ENCODE assay signal across 31 cellular contexts in genomic region chr9:83191154-83191553, GRCh38.
"Had no signal": no experiment of that assay in that cellular context is flagged by ENCODE, and none has a peak within 500 bp of the region (broad histone marks: within the 10 kb centered on the region; RNA-seq: fewer than 3 reads in every experiment).

No MANE protein-coding gene starts in this region.

- H3K4me3 ChIP-seq: ascending aorta, cardiac muscle cell had no signal

- FAIRE-seq: bronchial epithelial cell, TTC549 had no signal

- DNase-seq: activated B cell treated with CpG ODN at 0.5 μM for 24 hours; activated CD4-positive, alpha-beta memory T cell treated with anti-CD3 and anti-CD28 coated beads for 36 hours; activated CD4-positive, alpha-beta T cell treated with anti-CD3 and anti-CD28 coated beads for 4 hours; activated CD4-positive, alpha-beta T cell treated with anti-CD3 and anti-CD28 coated beads, Interleukin-2, amount 10 ng/mL, durations not matched to agents 24 days and 14 days; activated CD4-positive, alpha-beta T cell treated with anti-CD3 and anti-CD28 coated beads, Interleukin-2, amount 50 U/mL, for 1 hour; activated CD4-positive, alpha-beta T cell treated with anti-CD3 and anti-CD28 coated beads, Interleukin-2, amount 50 U/mL, for 4 hours; activated CD4-positive, CD25-positive, alpha-beta regulatory T cell treated with anti-CD3 and anti-CD28 coated beads, Interleukin-2, amount 50 U/mL, for 72 hours; activated CD8-positive, alpha-beta memory T cell treated with anti-CD3 and anti-CD28 coated beads for 24 hours; activated CD8-positive, alpha-beta memory T cell treated with anti-CD3 and anti-CD28 coated beads, Interleukin-2, amount 10 ng/mL, durations not matched to agents 7 days and 5 days; activated CD8-positive, alpha-beta memory T cell treated with anti-CD3 and anti-CD28 coated beads, Interleukin-2, amount 50 U/mL, for 48 hours; activated CD8-positive, alpha-beta T cell treated with anti-CD3 and anti-CD28 coated beads, Interleukin-2, amount 10 ng/mL, durations not matched to agents 7 days and 5 days; activated effector memory CD4-positive, alpha-beta T cell treated with Interleukin-2 at 50 U/mL for 16 hours; activated gamma-delta T cell; activated naive CD4-positive, alpha-beta T cell treated with anti-CD3 and anti-CD28 coated beads, Interleukin-2, amount 10 ng/mL, durations not matched to agents 7 days and 5 days; activated naive CD4-positive, alpha-beta T cell treated with Interleukin-2 at 50 U/mL for 16 hours; activated naive CD8-positive, alpha-beta T cell treated with anti-CD3 and anti-CD28 coated beads, Interleukin-2, amount 10 ng/mL, durations not matched to agents 7 days and 5 days; activated naive CD8-positive, alpha-beta T cell treated with anti-CD3 and anti-CD28 coated beads, Interleukin-2, amount 50 U/mL, for 24 hours; activated T-cell treated with anti-CD3 and anti-CD28 coated beads, Interleukin-2, amount 50 U/mL, for 24 hours; activated T-cell treated with anti-CD3 and anti-CD28 coated beads, Interleukin-2, amount 50 U/mL, for 48 hours; amygdala; anterior cingulate cortex; caudate nucleus; cerebellar nuclear complex; T-helper 1 cell; T-helper 2 cell; T-helper 9 cell had no signal

- H3K36me3 ChIP-seq: ascending aorta, cardiac muscle cell had no signal

- H3K9me3 ChIP-seq: ascending aorta had no signal

- H3K27me3 ChIP-seq: ascending aorta, cardiac muscle cell had no signal

- H3K27ac ChIP-seq: ascending aorta, cardiac muscle cell, VCaP had no signal
